ENCODE assay signal across 11 cellular contexts in genomic region chr2:239290618-239291504, GRCh38.
DNase-seq lines count a peak whose midpoint lies in the region; ATAC-seq, FAIRE-seq and TF ChIP-seq lines count a peak whose summit lies in the region.
"Had no signal": no experiment of that assay in that cellular context is flagged by ENCODE, and none has a peak within 500 bp of the region (broad histone marks: within the 10 kb centered on the region; RNA-seq: fewer than 3 reads in every experiment).

No MANE protein-coding gene starts in this region.

- H3K36me3 Mint-ChIP-seq in brain: no peaks in the 10 kb centered on the region
- H3K36me3 Mint-ChIP-seq in activated CD4-positive, alpha-beta T cell treated with anti-CD3 and anti-CD28 coated beads for 36 hours (ENCODE audit: low read depth): peaks cover 2% of the 10 kb centered on the region

- no peak for FAIRE-seq in keratinocyte (lab: Jason Lieb, UNC)
- FAIRE-seq: A549, endothelial cell of umbilical vein had no signal

- peaks cover 12% of the 10 kb centered on the region for H3K4me1 ChIP-seq in keratinocyte (ENCODE audit: control insufficient read depth, extremely low read depth, insufficient read depth, low read length)

- H3K9me1 ChIP-seq in keratinocyte (ENCODE audit: control insufficient read depth, extremely low read depth, insufficient read depth, low read length): peaks cover 2% of the 10 kb centered on the region

- H3K27ac ChIP-seq in keratinocyte (ENCODE audit: control insufficient read depth, insufficient read depth, low read length): peak overlapping the region; percentile 55
- H3K27ac ChIP-seq: A549 had no signal

- H4K20me1 ChIP-seq in keratinocyte (ENCODE audit: control insufficient read depth, extremely low read depth, insufficient read depth, low read length): peaks cover 7% of the 10 kb centered on the region

- ATAC-seq in activated CD4-positive, alpha-beta T cell treated with anti-CD3 and anti-CD28 coated beads for 36 hours: no peak
- no peak for ATAC-seq in GM18498 (IDR thresholded peaks at IDR 0.05; ENCODE audit: unreplicated experiment)
- ATAC-seq: A549 had no signal

- CTCF ChIA-PET in activated CD4-positive, alpha-beta T cell treated with anti-CD3 and anti-CD28 coated beads for 36 hours (lab: Charles Lee): no interaction called here
- CTCF ChIA-PET in HEK293T (lab: Yijun Ruan, JAX): no interaction called here

- H3K9me3 ChIP-seq in keratinocyte (ENCODE audit: control insufficient read depth, low read depth, low read length): no peaks in the 10 kb centered on the region
- H3K9me3 ChIP-seq: A549 had no signal

- peak overlapping the region; percentile 50 for H3K4me2 ChIP-seq in keratinocyte (ENCODE audit: control insufficient read depth, extremely low read depth, insufficient read depth, low read depth, low read length)
- H3K4me2 ChIP-seq: A549 had no signal

- peak overlapping the region; percentile 64 for H3K9ac ChIP-seq in keratinocyte (ENCODE audit: control insufficient read depth, extremely low read depth, insufficient read depth, low read length)

- peaks cover 4% of the 10 kb centered on the region for H3K79me2 ChIP-seq in keratinocyte (ENCODE audit: control insufficient read depth, insufficient read depth, low read length)

- peaks cover 99% of the 10 kb centered on the region for H3K4me1 Mint-ChIP-seq in brain
- peaks cover 78% of the 10 kb centered on the region for H3K4me1 Mint-ChIP-seq in activated CD4-positive, alpha-beta T cell treated with anti-CD3 and anti-CD28 coated beads for 36 hours

- H3K4me3 ChIP-seq in keratinocyte (ENCODE audit: control insufficient read depth in 2 of 3, extremely low read depth in 1 of 3, insufficient read depth in 2 of 3, low read depth in 1 of 3, low read length in 3 of 3): no peak overlapping the region
- H3K4me3 ChIP-seq: A549 had no signal

- H3K27ac Mint-ChIP-seq in brain: peak overlapping the region; percentile 91 to 98 (median 97)
- H3K27ac Mint-ChIP-seq in activated CD4-positive, alpha-beta T cell treated with anti-CD3 and anti-CD28 coated beads for 36 hours: no peak overlapping the region

- TF ChIP-seq CTCF in brain (conservative IDR thresholded peaks at IDR 0.05) (no peak), keratinocyte (optimal IDR thresholded peaks at IDR 0.05 in 1 of 3, IDR thresholded peaks at IDR 0.05 in 1 of 3, conservative IDR thresholded peaks at IDR 0.05 in 1 of 3; ENCODE audit: extremely low read depth in 1 of 3, insufficient read depth in 2 of 3, low read length in 3 of 3) (peak; percentile 57 to 61 (median 60))

- intact Hi-C loops in activated CD4-positive, alpha-beta T cell treated with anti-CD3 and anti-CD28 coated beads for 36 hours (cut with DNase I, micrococcal nuclease): no loop called here

- H3K27me3 Mint-ChIP-seq in brain: peaks cover 2% of the 10 kb centered on the region
- H3K27me3 Mint-ChIP-seq in activated CD4-positive, alpha-beta T cell treated with anti-CD3 and anti-CD28 coated beads for 36 hours: peaks cover 24% of the 10 kb centered on the region

- POLR2A ChIA-PET in activated CD4-positive, alpha-beta T cell treated with anti-CD3 and anti-CD28 coated beads for 36 hours (lab: Charles Lee): no interaction called here
- POLR2A ChIA-PET in HEK293T (lab: Yijun Ruan, JAX): interaction anchor here (0.7 kb wide), 1 partner anchor 13 kb away, joined by 4 read pairs; no protein-coding TSS in a partner anchor

- dilution Hi-C loops in keratinocyte (cut with MboI; ENCODE audit: extremely low pct_ligation_motif_present, low sequenced_read_pairs): no loop called here

- peak overlapping the region; percentile 30 to 69 (median 59) for H3K4me3 Mint-ChIP-seq in brain
- no peak overlapping the region for H3K4me3 Mint-ChIP-seq in activated CD4-positive, alpha-beta T cell treated with anti-CD3 and anti-CD28 coated beads for 36 hours

- H3K36me3 ChIP-seq in keratinocyte (ENCODE audit: control insufficient read depth in 2 of 2, extremely low read depth in 1 of 2, insufficient read depth in 2 of 2, low read length in 2 of 2): no peaks in the 10 kb centered on the region

- DNase-seq in NCI-H1417 (lab: John Stamatoyannopoulos, UW) (peak in 2 of 3 experiments; percentile 32 to 91), NCI-H1417 treated with DMSO at 0.1 percent for 48 hours (lab: John Stamatoyannopoulos, UW) (no peak), keratinocyte (ENCODE audit: low read depth, low spot score) (peak; percentile 35), superior temporal gyrus (ENCODE audit: extremely low spot score) (peak; percentile 66), HEK293T (ENCODE audit: extremely low spot score) (no peak)
- DNase-seq in activated CD4-positive, alpha-beta T cell treated with anti-CD3 and anti-CD28 coated beads for 36 hours: no peak
- DNase-seq: stimulated activated CD4-positive, alpha-beta T cell treated with anti-CD3 and anti-CD28 coated beads, Interleukin-12 subunit alpha, Interleukin-12 subunit beta, amount 100 ng/mL, for 4 hours had no signal

- peak overlapping the region; percentile 56 for H2AFZ ChIP-seq in keratinocyte (ENCODE audit: control insufficient read depth, low read length)

- no peaks in the 10 kb centered on the region for H3K9me3 Mint-ChIP-seq in brain
- H3K9me3 Mint-ChIP-seq in activated CD4-positive, alpha-beta T cell treated with anti-CD3 and anti-CD28 coated beads for 36 hours (ENCODE audit: low read depth): no peaks in the 10 kb centered on the region

- H3K27me3 ChIP-seq in keratinocyte (ENCODE audit: control insufficient read depth, extremely low read depth, insufficient read depth, low read length): no peaks in the 10 kb centered on the region

TF ChIP-seq in HEK293T, 16 proteins besides CTCF, POLR2A, EP300 and RAD21:
- TF ChIP-seq NFRKB (IDR thresholded peaks at IDR 0.05) (no peak), FOXM1 (IDR thresholded peaks at IDR 0.05; ENCODE audit: borderline replicate concordance) (no peak), SP1 (IDR thresholded peaks at IDR 0.05) (no peak), FOXA1 (IDR thresholded peaks at IDR 0.05) (no peak), L3MBTL2 (conservative IDR thresholded peaks at IDR 0.05) (no peak), TARDBP (IDR thresholded peaks at IDR 0.05) (no peak), CTBP1 (IDR thresholded peaks at IDR 0.05; ENCODE audit: borderline replicate concordance) (no peak), LEF1 (IDR thresholded peaks at IDR 0.05; ENCODE audit: borderline replicate concordance) (no peak), BHLHE40 (IDR thresholded peaks at IDR 0.05; ENCODE audit: borderline replicate concordance) (no peak), FOXK2 (IDR thresholded peaks at IDR 0.05) (no peak), PKNOX1 (IDR thresholded peaks at IDR 0.05) (no peak), ELF4 (IDR thresholded peaks at IDR 0.05) (no peak), ARNT (IDR thresholded peaks at IDR 0.05) (no peak), ZNF384 (IDR thresholded peaks at IDR 0.05) (no peak), SUZ12 (IDR thresholded peaks at IDR 0.05) (no peak), HDGF (IDR thresholded peaks at IDR 0.05; ENCODE audit: borderline replicate concordance) (no peak)

Comparison
In these comparisons a context has a peak if more than half of its experiments do, and no peak if none do; other contexts are left out.
1. DNase-seq: peak in NCI-H1417 (2 of 3), keratinocyte (single experiment) and superior temporal gyrus (single experiment); none in NCI-H1417 treated with DMSO at 0.1 percent for 48 hours (single experiment), activated CD4-positive, alpha-beta T cell treated with anti-CD3 and anti-CD28 coated beads for 36 hours (single experiment) and HEK293T (single experiment).
2. CTCF ChIP-seq: peak in keratinocyte (3 of 3); none in brain (0 of 2).